ENCODE assay signal across 25 cellular contexts in the genomic region with DNA sequence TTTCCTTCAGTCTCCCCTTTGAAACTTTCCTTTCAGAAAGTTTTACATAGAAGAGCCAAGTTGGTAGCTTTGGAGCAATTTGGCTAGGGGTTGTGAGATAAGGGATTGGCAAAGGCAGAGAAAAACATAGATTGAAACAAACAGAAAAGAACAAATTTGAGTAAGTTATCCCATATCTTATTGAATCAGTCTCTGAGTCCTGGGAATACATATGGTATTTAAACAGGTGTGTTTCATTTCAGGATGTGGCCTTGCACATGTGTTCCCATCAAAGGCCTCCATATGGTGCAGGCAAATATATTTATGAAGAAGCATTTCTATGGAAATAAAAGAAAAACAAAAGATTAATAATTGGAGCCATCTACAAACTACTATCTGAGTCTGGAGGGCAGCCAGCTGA.
"Had no signal": no experiment of that assay in that cellular context is flagged by ENCODE, and none has a peak within 500 bp of the region (broad histone marks: within the 10 kb centered on the region; RNA-seq: fewer than 3 reads in every experiment).

No MANE protein-coding gene starts in this region.

- H3K9me2 ChIP-seq: SK-N-SH had no signal

- H3K4me3 Mint-ChIP-seq: IgD-negative memory B cell, T-cell had no signal

- H3K4me1 Mint-ChIP-seq: IgD-negative memory B cell, T-cell had no signal

- H3K9me3 ChIP-seq: MG63, SK-N-SH had no signal

- H3K27me3 ChIP-seq: MG63 had no signal

- H3K27ac ChIP-seq: HL-60, KMS-11, RWPE1 had no signal

- H3K36me3 Mint-ChIP-seq: IgD-negative memory B cell, T-cell had no signal

- H3K27me3 Mint-ChIP-seq: IgD-negative memory B cell, T-cell had no signal

- H3K27ac Mint-ChIP-seq: IgD-negative memory B cell, T-cell had no signal

- H3K4me3 ChIP-seq: K562, MG63 had no signal

- H3K4me2 ChIP-seq: KMS-11, SK-N-SH had no signal

- H3K9ac ChIP-seq: KMS-11, SK-N-SH had no signal

- ATAC-seq: K562, Panc1, PC-3, T-cell had no signal

- H3K36me3 ChIP-seq: MG63 had no signal

- DNase-seq: Kasumi-1, MG63, NCI-H1092, NCI-H1105 treated with DMSO at 0.1 percent for 48 hours, NCI-H1417 treated with DMSO at 0.1 percent for 48 hours, NCI-H146, NCI-H1694 treated with DMSO at 0.1 percent for 48 hours, NCI-H1930, NCI-H2081, NCI-H2107, NCI-H2227 treated with DMSO at 0.1 percent for 48 hours, NCI-H524, NCI-H526 treated with DMSO at 0.1 percent for 48 hours, NCI-H774, PC-3, SHP77, SK-N-SH, SW 1271, T-cell had no signal
